In the genomic region with DNA sequence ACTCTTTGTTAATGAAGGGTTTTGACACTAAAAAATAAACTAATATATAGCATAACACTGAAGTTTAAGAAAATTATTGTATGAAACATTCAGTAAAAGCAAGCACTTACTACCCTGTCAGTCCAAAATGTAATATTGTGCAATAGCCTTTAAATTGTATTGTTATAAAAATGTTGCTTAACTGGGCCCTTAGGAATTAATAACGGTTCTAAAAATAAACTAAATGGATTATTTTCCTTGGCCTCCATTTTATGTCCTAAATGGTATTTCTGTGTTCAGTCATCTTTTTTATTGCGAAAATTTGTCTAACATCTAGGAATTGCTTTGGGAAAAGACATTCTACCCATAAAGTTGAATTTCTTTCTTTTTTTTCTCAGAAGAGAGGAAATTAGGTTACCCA, we compare ENCODE assay signal across 21 cellular contexts.
"Had no signal": no experiment of that assay in that cellular context is flagged by ENCODE, and none has a peak within 500 bp of the region (broad histone marks: within the 10 kb centered on the region; RNA-seq: fewer than 3 reads in every experiment).

No MANE protein-coding gene starts in this region.

- H3K4me1 Mint-ChIP-seq: naive thymus-derived CD4-positive, alpha-beta T cell; nephron progenitor cell; stimulated activated effector memory CD8-positive, alpha-beta T cell treated with anti-CD3 and anti-CD28 coated beads, Interleukin-12 subunit alpha, Interleukin-12 subunit beta, amount 100 ng/mL, for 72 hours had no signal

- H3K4me3 Mint-ChIP-seq: naive thymus-derived CD4-positive, alpha-beta T cell; nephron progenitor cell; stimulated activated effector memory CD8-positive, alpha-beta T cell treated with anti-CD3 and anti-CD28 coated beads, Interleukin-12 subunit alpha, Interleukin-12 subunit beta, amount 100 ng/mL, for 72 hours had no signal

- H3K4me1 ChIP-seq: gastrocnemius medialis, heart right ventricle, psoas muscle, testis, tibial nerve had no signal

- ATAC-seq: esophagus mucosa; gastrocnemius medialis; heart right ventricle; left lobe of liver; naive thymus-derived CD4-positive, alpha-beta T cell; psoas muscle; stimulated activated effector memory CD8-positive, alpha-beta T cell treated with anti-CD3 and anti-CD28 coated beads, Interleukin-12 subunit alpha, Interleukin-12 subunit beta, amount 100 ng/mL, for 72 hours; stimulated activated naive CD8-positive, alpha-beta T cell treated with anti-CD3 and anti-CD28 coated beads, Interleukin-15, Interleukin-2, amounts not matched to agents 100 U/mL and 50 U/mL, for 24 hours had no signal

- H3K27ac ChIP-seq: coronary artery, gastrocnemius medialis, heart right ventricle, psoas muscle, testis, tibial nerve had no signal

- H3K9me3 ChIP-seq: gastrocnemius medialis, heart right ventricle, psoas muscle, testis, tibial nerve had no signal

- H3K36me3 Mint-ChIP-seq: naive thymus-derived CD4-positive, alpha-beta T cell; stimulated activated effector memory CD8-positive, alpha-beta T cell treated with anti-CD3 and anti-CD28 coated beads, Interleukin-12 subunit alpha, Interleukin-12 subunit beta, amount 100 ng/mL, for 72 hours had no signal

- H3K4me2 ChIP-seq: smooth muscle cell had no signal

- DNase-seq: central memory CD4-positive, alpha-beta T cell; effector CD4-positive, alpha-beta T cell; gastrocnemius medialis; heart right ventricle; islet precursor cell; mammary epithelial cell; naive thymus-derived CD4-positive, alpha-beta T cell; nephron progenitor cell; psoas muscle; retina; stimulated activated CD4-positive, alpha-beta T cell treated with anti-CD3 and anti-CD28 coated beads, Interleukin-4, amount 100 ng/mL, for 1 hour; stimulated activated CD8-positive, alpha-beta memory T cell treated with anti-CD3 and anti-CD28 coated beads, Interleukin-4, amount 100 ng/mL, for 48 hours; stimulated activated naive CD8-positive, alpha-beta T cell treated with anti-CD3 and anti-CD28 coated beads, Interleukin-15, Interleukin-2, amounts not matched to agents 100 U/mL and 50 U/mL, for 24 hours; testis had no signal

- H3K27ac Mint-ChIP-seq: naive thymus-derived CD4-positive, alpha-beta T cell; nephron progenitor cell; stimulated activated effector memory CD8-positive, alpha-beta T cell treated with anti-CD3 and anti-CD28 coated beads, Interleukin-12 subunit alpha, Interleukin-12 subunit beta, amount 100 ng/mL, for 72 hours had no signal

- H3K36me3 ChIP-seq: gastrocnemius medialis, heart right ventricle, tibial nerve had no signal

- H3K4me3 ChIP-seq: coronary artery, gastrocnemius medialis, heart right ventricle, psoas muscle, smooth muscle cell, testis, tibial nerve had no signal

- H3K9me3 Mint-ChIP-seq: nephron progenitor cell; stimulated activated effector memory CD8-positive, alpha-beta T cell treated with anti-CD3 and anti-CD28 coated beads, Interleukin-12 subunit alpha, Interleukin-12 subunit beta, amount 100 ng/mL, for 72 hours had no signal

- H3K27me3 ChIP-seq: gastrocnemius medialis, heart right ventricle, testis, tibial nerve had no signal

- FAIRE-seq: endometrium had no signal
